ENCODE assay signal across 31 cellular contexts in genomic region chr10:28523725-28524252, GRCh38.
"Had no signal": no experiment of that assay in that cellular context is flagged by ENCODE, and none has a peak within 500 bp of the region (broad histone marks: within the 10 kb centered on the region; RNA-seq: fewer than 3 reads in every experiment).

No MANE protein-coding gene starts in this region.

- H3K4me1 ChIP-seq: ascending aorta, SJCRH30 had no signal

- H3K27ac ChIP-seq: ascending aorta, SJCRH30, SK-N-MC, WERI-Rb-1 had no signal

- H3K4me3 ChIP-seq: ascending aorta, SJCRH30, SK-N-MC had no signal

- H3K27me3 Mint-ChIP-seq: activated CD8-positive, alpha-beta T cell treated with anti-CD3 and anti-CD28 coated beads for 36 hours; activated naive CD8-positive, alpha-beta T cell treated with anti-CD3 and anti-CD28 coated beads for 36 hours; activated T-helper 17 cell treated with anti-CD3 and anti-CD28 coated beads, Interleukin-2, amount 50 U/mL, for 72 hours had no signal

- H3K27ac Mint-ChIP-seq: activated CD8-positive, alpha-beta T cell treated with anti-CD3 and anti-CD28 coated beads for 36 hours; activated naive CD8-positive, alpha-beta T cell treated with anti-CD3 and anti-CD28 coated beads for 36 hours; activated T-cell treated with anti-CD3 and anti-CD28 coated beads, Interleukin-2, amount 50 U/mL, for 72 hours; activated T-helper 17 cell treated with anti-CD3 and anti-CD28 coated beads, Interleukin-2, amount 50 U/mL, for 72 hours had no signal

- DNase-seq: activated CD4-positive, alpha-beta T cell treated with anti-CD3 and anti-CD28 coated beads for 1 hour; activated CD4-positive, alpha-beta T cell treated with anti-CD3 and anti-CD28 coated beads for 48 hours; activated CD4-positive, alpha-beta T cell treated with anti-CD3 and anti-CD28 coated beads, Interleukin-2, amount 50 U/mL, for 4 hours; activated CD4-positive, CD25-positive, alpha-beta regulatory T cell; activated CD8-positive, alpha-beta T cell treated with anti-CD3 and anti-CD28 coated beads for 36 hours; activated effector memory CD4-positive, alpha-beta T cell treated with anti-CD3 and anti-CD28 coated beads, Interleukin-2, amount 50 U/mL, for 16 hours; activated naive CD4-positive, alpha-beta T cell; activated naive CD4-positive, alpha-beta T cell treated with anti-CD3 and anti-CD28 coated beads, Interleukin-2, amount 50 U/mL, for 16 hours; activated naive CD8-positive, alpha-beta T cell treated with anti-CD3 and anti-CD28 coated beads for 36 hours; activated T-cell treated with anti-CD3 and anti-CD28 coated beads, Interleukin-2, amount 50 U/mL, for 1 hour; activated T-cell treated with anti-CD3 and anti-CD28 coated beads, Interleukin-2, amount 50 U/mL, for 72 hours; amniotic stem cell; Kasumi-1; MM.1S; MV-4-11; NCI-H1092 treated with DMSO at 0.1 percent for 48 hours; NCI-H1417; NCI-H1694; NCI-H1930; NCI-H2081 treated with DMSO at 0.1 percent for 48 hours; NCI-H345; NCI-H526; NCI-H748 treated with DMSO at 0.1 percent for 48 hours; NK-92 treated with Interleukin-12 subunit alpha and Interleukin-12 subunit beta, amount 100 ng/mL, for 24 hours; SHP77; SJCRH30; T1000; WERI-Rb-1 had no signal

- H3K36me3 ChIP-seq: SJCRH30, WERI-Rb-1 had no signal

- H3K27me3 ChIP-seq: ascending aorta, SJCRH30 had no signal

- H3K4me3 Mint-ChIP-seq: activated CD8-positive, alpha-beta T cell treated with anti-CD3 and anti-CD28 coated beads for 36 hours; activated naive CD8-positive, alpha-beta T cell treated with anti-CD3 and anti-CD28 coated beads for 36 hours; activated T-cell treated with anti-CD3 and anti-CD28 coated beads, Interleukin-2, amount 50 U/mL, for 72 hours; activated T-helper 17 cell treated with anti-CD3 and anti-CD28 coated beads, Interleukin-2, amount 50 U/mL, for 72 hours had no signal

- ATAC-seq: activated CD8-positive, alpha-beta T cell treated with anti-CD3 and anti-CD28 coated beads for 36 hours; activated T-cell treated with anti-CD3 and anti-CD28 coated beads, Interleukin-2, amount 50 U/mL, for 72 hours; activated T-helper 17 cell treated with anti-CD3 and anti-CD28 coated beads, Interleukin-2, amount 50 U/mL, for 72 hours had no signal
